Comparison of ENCODE assay signal across 1 cellular context in genomic region chr15:40363611-40364010, GRCh38.
TF ChIP-seq lines count a peak whose summit lies in the region.

No MANE protein-coding gene starts in this region.

TF ChIP-seq in GM23338, 12 proteins besides CTCF, POLR2A, EP300 and RAD21:
- no peak for TF ChIP-seq STAT1 (IDR thresholded peaks at IDR 0.05; ENCODE audit: unreplicated experiment)
- no peak for TF ChIP-seq NANOG (IDR thresholded peaks at IDR 0.05; ENCODE audit: borderline replicate concordance)
- TF ChIP-seq CREB1 (CRISPR knock-in tag; IDR thresholded peaks at IDR 0.05; ENCODE audit: low read depth): no peak
- no peak for TF ChIP-seq ZNF331 (CRISPR knock-in tag; IDR thresholded peaks at IDR 0.05; ENCODE audit: low read depth)
- no peak for TF ChIP-seq ZNF462 (CRISPR knock-in tag; IDR thresholded peaks at IDR 0.05)
- no peak for TF ChIP-seq EZH2phosphoT487 (IDR thresholded peaks at IDR 0.05; ENCODE audit: unreplicated experiment)
- TF ChIP-seq, protein P1, sequence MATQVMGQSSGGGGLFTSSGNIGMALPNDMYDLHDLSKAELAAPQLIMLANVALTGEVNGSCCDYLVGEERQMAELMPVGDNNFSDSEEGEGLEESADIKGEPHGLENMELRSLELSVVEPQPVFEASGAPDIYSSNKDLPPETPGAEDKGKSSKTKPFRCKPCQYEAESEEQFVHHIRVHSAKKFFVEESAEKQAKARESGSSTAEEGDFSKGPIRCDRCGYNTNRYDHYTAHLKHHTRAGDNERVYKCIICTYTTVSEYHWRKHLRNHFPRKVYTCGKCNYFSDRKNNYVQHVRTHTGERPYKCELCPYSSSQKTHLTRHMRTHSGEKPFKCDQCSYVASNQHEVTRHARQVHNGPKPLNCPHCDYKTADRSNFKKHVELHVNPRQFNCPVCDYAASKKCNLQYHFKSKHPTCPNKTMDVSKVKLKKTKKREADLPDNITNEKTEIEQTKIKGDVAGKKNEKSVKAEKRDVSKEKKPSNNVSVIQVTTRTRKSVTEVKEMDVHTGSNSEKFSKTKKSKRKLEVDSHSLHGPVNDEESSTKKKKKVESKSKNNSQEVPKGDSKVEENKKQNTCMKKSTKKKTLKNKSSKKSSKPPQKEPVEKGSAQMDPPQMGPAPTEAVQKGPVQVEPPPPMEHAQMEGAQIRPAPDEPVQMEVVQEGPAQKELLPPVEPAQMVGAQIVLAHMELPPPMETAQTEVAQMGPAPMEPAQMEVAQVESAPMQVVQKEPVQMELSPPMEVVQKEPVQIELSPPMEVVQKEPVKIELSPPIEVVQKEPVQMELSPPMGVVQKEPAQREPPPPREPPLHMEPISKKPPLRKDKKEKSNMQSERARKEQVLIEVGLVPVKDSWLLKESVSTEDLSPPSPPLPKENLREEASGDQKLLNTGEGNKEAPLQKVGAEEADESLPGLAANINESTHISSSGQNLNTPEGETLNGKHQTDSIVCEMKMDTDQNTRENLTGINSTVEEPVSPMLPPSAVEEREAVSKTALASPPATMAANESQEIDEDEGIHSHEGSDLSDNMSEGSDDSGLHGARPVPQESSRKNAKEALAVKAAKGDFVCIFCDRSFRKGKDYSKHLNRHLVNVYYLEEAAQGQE (IDR thresholded peaks at IDR 0.05; ENCODE audit: unreplicated experiment): no peak
- TF ChIP-seq ETS1 (IDR thresholded peaks at IDR 0.05): no peak
- no peak for TF ChIP-seq POLR2AphosphoS5 (IDR thresholded peaks at IDR 0.05; ENCODE audit: low read depth)
- TF ChIP-seq JUNB (IDR thresholded peaks at IDR 0.05; ENCODE audit: unreplicated experiment): no peak
- TF ChIP-seq EZH2 (IDR thresholded peaks at IDR 0.05; ENCODE audit: low read depth, unreplicated experiment): no peak
- TF ChIP-seq ZNF114 (CRISPR knock-in tag; IDR thresholded peaks at IDR 0.05): no peak
